28 cellular contexts compared by ENCODE assay signal in the genomic region with DNA sequence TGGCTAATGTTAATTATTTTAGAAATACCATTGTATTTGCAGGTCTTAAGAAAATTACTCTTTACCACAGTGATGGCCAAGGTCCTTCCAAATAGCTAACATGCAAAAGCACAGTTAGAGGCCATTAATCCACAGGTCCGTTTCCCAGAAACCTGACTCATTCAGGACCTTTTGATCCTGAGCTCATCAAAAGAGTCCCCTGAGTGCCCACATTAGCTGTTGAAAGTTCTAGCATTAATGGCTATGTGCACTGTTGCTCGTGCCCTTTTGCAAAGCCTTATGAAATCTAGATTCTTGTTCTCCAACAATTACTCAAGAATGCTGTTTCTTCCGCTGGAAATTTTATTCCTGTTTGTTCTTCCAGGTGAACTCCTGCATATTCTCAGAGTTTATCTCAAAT.
"Had no signal": no experiment of that assay in that cellular context is flagged by ENCODE, and none has a peak within 500 bp of the region (broad histone marks: within the 10 kb centered on the region; RNA-seq: fewer than 3 reads in every experiment).

No MANE protein-coding gene starts in this region.

- H3K27me3 ChIP-seq: ascending aorta, breast epithelium, cardiac muscle cell, colonic mucosa, esophagus muscularis mucosa, gastroesophageal sphincter had no signal

- H3K4me3 ChIP-seq: ascending aorta, breast epithelium, cardiac muscle cell, colonic mucosa, esophagus muscularis mucosa, gastroesophageal sphincter had no signal

- H3K27ac ChIP-seq: ascending aorta, breast epithelium, cardiac muscle cell, colonic mucosa, esophagus muscularis mucosa, gastroesophageal sphincter had no signal

- H3K36me3 ChIP-seq: ascending aorta, breast epithelium, cardiac muscle cell, colonic mucosa, esophagus muscularis mucosa, gastroesophageal sphincter had no signal

- H3K9me3 ChIP-seq: ascending aorta, breast epithelium, colonic mucosa, esophagus muscularis mucosa, gastroesophageal sphincter had no signal

- ATAC-seq: activated CD4-positive, alpha-beta T cell treated with anti-CD3 and anti-CD28 coated beads for 36 hours; activated CD8-positive, alpha-beta memory T cell treated with anti-CD3 and anti-CD28 coated beads, Interleukin-2, amount 10 ng/mL, durations not matched to agents 7 days and 5 days; activated CD8-positive, alpha-beta T cell treated with anti-CD3 and anti-CD28 coated beads, Interleukin-2, amount 10 ng/mL, durations not matched to agents 7 days and 5 days; activated naive CD4-positive, alpha-beta T cell treated with anti-CD3 and anti-CD28 coated beads, Interleukin-2, amount 50 U/mL, for 72 hours; gastroesophageal sphincter had no signal

- DNase-seq: activated CD4-positive, alpha-beta memory T cell treated with anti-CD3 and anti-CD28 coated beads for 36 hours; activated CD4-positive, alpha-beta T cell treated with anti-CD3 and anti-CD28 coated beads for 36 hours; activated CD4-positive, alpha-beta T cell treated with anti-CD3 and anti-CD28 coated beads, Interleukin-2, amount 10 ng/mL, durations not matched to agents 24 days and 14 days; activated CD4-positive, CD25-positive, alpha-beta regulatory T cell; activated CD4-positive, CD25-positive, alpha-beta regulatory T cell treated with anti-CD3 and anti-CD28 coated beads, Interleukin-2, amount 50 U/mL, for 72 hours; activated CD8-positive, alpha-beta memory T cell treated with anti-CD3 and anti-CD28 coated beads, Interleukin-2, amount 10 ng/mL, durations not matched to agents 7 days and 5 days; activated CD8-positive, alpha-beta memory T cell treated with anti-CD3 and anti-CD28 coated beads, Interleukin-2, amount 50 U/mL, for 4 hours; activated CD8-positive, alpha-beta T cell treated with anti-CD3 and anti-CD28 coated beads, Interleukin-2, amount 10 ng/mL, durations not matched to agents 7 days and 5 days; activated gamma-delta T cell; activated naive CD4-positive, alpha-beta T cell; activated naive CD4-positive, alpha-beta T cell treated with anti-CD3 and anti-CD28 coated beads, Interleukin-2, amount 10 ng/mL, durations not matched to agents 7 days and 5 days; activated naive CD8-positive, alpha-beta T cell treated with anti-CD3 and anti-CD28 coated beads, Interleukin-2, amount 10 ng/mL, durations not matched to agents 7 days and 5 days; activated T-cell treated with anti-CD3 and anti-CD28 coated beads, Interleukin-2, amount 50 U/mL, for 1 hour; activated T-cell treated with anti-CD3 and anti-CD28 coated beads, Interleukin-2, amount 50 U/mL, for 48 hours; central memory CD4-positive, alpha-beta T cell; cerebellar nuclear complex; colonic mucosa; effector memory CD4-positive, alpha-beta T cell; endodermal cell; erythroblast; foreskin melanocyte; T-helper 2 cell had no signal
